In the genomic region with DNA sequence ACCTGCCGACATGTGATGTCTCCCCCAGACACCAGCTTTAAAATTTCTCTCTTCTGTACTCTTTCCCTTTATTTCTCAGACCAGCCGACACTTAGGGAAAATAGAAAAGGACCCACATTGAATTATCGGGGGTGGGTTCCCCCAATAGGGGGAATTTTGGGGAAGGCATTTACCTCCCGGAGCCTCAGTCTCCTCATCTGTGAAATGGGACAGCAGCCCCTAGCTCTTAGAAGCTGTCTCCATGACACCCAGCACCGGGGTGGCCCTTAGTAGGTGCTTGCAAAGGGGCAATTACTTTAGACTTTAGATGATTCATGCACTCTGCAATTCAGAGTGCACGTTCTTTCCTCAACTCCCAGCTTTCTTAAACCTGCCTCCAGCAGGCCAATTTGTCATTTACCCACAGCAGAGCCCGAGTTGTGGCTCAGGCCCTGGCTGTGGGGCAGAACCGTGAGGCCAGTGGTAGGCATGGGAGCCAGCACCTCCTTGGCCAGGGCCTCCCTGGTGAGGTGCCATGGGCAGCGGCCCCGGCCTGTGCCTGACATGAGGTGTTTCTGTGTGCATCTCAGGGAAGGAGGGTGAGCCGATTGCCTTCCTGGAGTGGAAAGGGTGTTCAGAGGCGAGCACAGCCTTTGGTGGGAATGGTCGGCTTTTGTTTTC, we compare ENCODE assay signal across 13 cellular contexts. TPM values are rescaled to one million over a fixed set of nuclear protein-coding genes. Genes with fewer than 3 reads are reported as not detected.
DNase-seq lines count a peak whose midpoint lies in the region; ATAC-seq and TF ChIP-seq lines count a peak whose summit lies in the region.
"Had no signal": no experiment of that assay in that cellular context is flagged by ENCODE, and none has a peak within 500 bp of the region (broad histone marks: within the 10 kb centered on the region; RNA-seq: fewer than 3 reads in every experiment).

No MANE protein-coding gene starts in this region.

- H3K9me3 ChIP-seq in neural progenitor cell (ENCODE audit: low read depth) (no peaks in the 10 kb centered on the region), tibial artery (no peaks in the 10 kb centered on the region)

- H3K4me3 Mint-ChIP-seq in WTC11 (no peak overlapping the region), neural progenitor cell (no peak overlapping the region)
- H3K4me3 Mint-ChIP-seq: activated naive CD8-positive, alpha-beta T cell treated with anti-CD3 and anti-CD28 coated beads, Interleukin-2, amount 10 ng/mL, durations not matched to agents 7 days and 5 days; CD4-positive, CD25-positive, alpha-beta regulatory T cell had no signal

- no peak overlapping the region for H3K9ac ChIP-seq in neural progenitor cell

- DNase-seq in WTC11 (ENCODE audit: low spot score) (no peak), neural progenitor cell (ENCODE audit: low spot score) (no peak), tibial artery (no peak), NCI-H524 (lab: John Stamatoyannopoulos, UW) (no peak), G401 (ENCODE audit: low spot score) (no peak)
- no peak for DNase-seq in stimulated activated CD8-positive, alpha-beta memory T cell treated with anti-CD3 and anti-CD28 coated beads, Interleukin-4, amount 100 ng/mL, for 48 hours
- DNase-seq: activated naive CD8-positive, alpha-beta T cell treated with anti-CD3 and anti-CD28 coated beads, Interleukin-2, amount 10 ng/mL, durations not matched to agents 7 days and 5 days; CD4-positive, CD25-positive, alpha-beta regulatory T cell; NCI-H1417; NCI-H2227 treated with DMSO at 0.1 percent for 48 hours; SW 1271 had no signal

- H3K36me3 Mint-ChIP-seq in WTC11 (peaks cover 80% of the 10 kb centered on the region), neural progenitor cell (peaks cover 45% of the 10 kb centered on the region)
- H3K36me3 Mint-ChIP-seq: activated naive CD8-positive, alpha-beta T cell treated with anti-CD3 and anti-CD28 coated beads, Interleukin-2, amount 10 ng/mL, durations not matched to agents 7 days and 5 days; CD4-positive, CD25-positive, alpha-beta regulatory T cell had no signal

- ATAC-seq in WTC11 (no peak; the same call in 1 of the 2 replicates), esophagus mucosa (peak; percentile 13), GM19463 (IDR thresholded peaks at IDR 0.05; ENCODE audit: unreplicated experiment) (no peak)

- H3K9me3 Mint-ChIP-seq in WTC11 (peaks cover 49% of the 10 kb centered on the region), neural progenitor cell (peaks cover under 1% of the 10 kb centered on the region)
- H3K9me3 Mint-ChIP-seq: activated naive CD8-positive, alpha-beta T cell treated with anti-CD3 and anti-CD28 coated beads, Interleukin-2, amount 10 ng/mL, durations not matched to agents 7 days and 5 days had no signal

- no peaks in the 10 kb centered on the region for H3F3A ChIP-seq in neural progenitor cell (ENCODE audit: low read depth)

- POLR2A ChIA-PET in WTC11 (lab: Charles Lee), result no interaction called here

- H3K27ac Mint-ChIP-seq in WTC11 (peak overlapping the region; percentile 95), neural progenitor cell (peak overlapping the region; percentile 98)
- H3K27ac Mint-ChIP-seq: activated naive CD8-positive, alpha-beta T cell treated with anti-CD3 and anti-CD28 coated beads, Interleukin-2, amount 10 ng/mL, durations not matched to agents 7 days and 5 days; CD4-positive, CD25-positive, alpha-beta regulatory T cell had no signal

- peaks cover 34% of the 10 kb centered on the region for H3K4me1 Mint-ChIP-seq in WTC11
- H3K4me1 Mint-ChIP-seq in neural progenitor cell, result peaks cover 35% of the 10 kb centered on the region
- H3K4me1 Mint-ChIP-seq: activated naive CD8-positive, alpha-beta T cell treated with anti-CD3 and anti-CD28 coated beads, Interleukin-2, amount 10 ng/mL, durations not matched to agents 7 days and 5 days; CD4-positive, CD25-positive, alpha-beta regulatory T cell had no signal

- no peak overlapping the region for H2AFZ ChIP-seq in neural progenitor cell (replicated peaks)

- peaks cover under 1% of the 10 kb centered on the region for H3K36me3 ChIP-seq in neural progenitor cell
- H3K36me3 ChIP-seq in tibial artery, result peaks cover 0 to 13% (median 13%) of the 10 kb centered on the region in 3 donors

- intact Hi-C loops in tibial artery (cut with DNase I; ENCODE audit: low total_unique reads), result no loop called here

- TF ChIP-seq CTCF in WTC11 (IDR thresholded peaks at IDR 0.05) (no peak), neural progenitor cell (IDR thresholded peaks at IDR 0.05) (no peak), tibial artery (IDR thresholded peaks at IDR 0.05) (no peak)

- CTCF ChIA-PET in WTC11 (lab: Charles Lee), result interaction anchor here (0.5 to 4.0 kb wide), 3 partner anchors 15 to 49 kb away, joined by 3 to 33 read pairs (median 5); no protein-coding TSS in a partner anchor

- H3K27me3 ChIP-seq in neural progenitor cell (no peaks in the 10 kb centered on the region), tibial artery (no peaks in the 10 kb centered on the region)

- H3K4me2 ChIP-seq in neural progenitor cell, result peak overlapping the region; percentile 26

- peaks cover 13% of the 10 kb centered on the region for H3K4me1 ChIP-seq in neural progenitor cell
- H3K4me1 ChIP-seq in tibial artery, result peaks cover 0 to 36% (median 26%) of the 10 kb centered on the region in 4 donors

- H3K27me3 Mint-ChIP-seq in WTC11 (ENCODE audit: low read depth) (no peaks in the 10 kb centered on the region), neural progenitor cell (ENCODE audit: insufficient read depth, low read depth) (no peaks in the 10 kb centered on the region)

- H4K20me1 ChIP-seq in neural progenitor cell (ENCODE audit: low read depth), result peaks cover 38% of the 10 kb centered on the region

- in situ Hi-C loops in G401 (cut with HindIII; ENCODE audit: low sequenced_read_pairs), result no loop called here

- no peaks in the 10 kb centered on the region for H3K79me2 ChIP-seq in neural progenitor cell (ENCODE audit: low read depth)

- H3K4me3 ChIP-seq in neural progenitor cell (no peak overlapping the region), tibial artery (no peak overlapping the region)

- no peak overlapping the region for H3K27ac ChIP-seq in neural progenitor cell
- H3K27ac ChIP-seq in tibial artery, result peak overlapping the region; percentile 65 to 77

TF ChIP-seq in WTC11, 78 proteins besides CTCF, POLR2A, EP300 and RAD21:
- TF ChIP-seq, protein P1, sequence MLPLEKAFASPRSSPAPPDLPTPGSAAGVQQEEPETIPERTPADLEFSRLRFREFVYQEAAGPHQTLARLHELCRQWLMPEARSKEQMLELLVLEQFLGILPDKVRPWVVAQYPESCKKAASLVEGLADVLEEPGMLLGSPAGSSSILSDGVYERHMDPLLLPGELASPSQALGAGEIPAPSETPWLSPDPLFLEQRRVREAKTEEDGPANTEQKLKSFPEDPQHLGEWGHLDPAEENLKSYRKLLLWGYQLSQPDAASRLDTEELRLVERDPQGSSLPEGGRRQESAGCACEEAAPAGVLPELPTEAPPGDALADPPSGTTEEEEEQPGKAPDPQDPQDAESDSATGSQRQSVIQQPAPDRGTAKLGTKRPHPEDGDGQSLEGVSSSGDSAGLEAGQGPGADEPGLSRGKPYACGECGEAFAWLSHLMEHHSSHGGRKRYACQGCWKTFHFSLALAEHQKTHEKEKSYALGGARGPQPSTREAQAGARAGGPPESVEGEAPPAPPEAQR (CRISPR knock-in tag; IDR thresholded peaks at IDR 0.05), result 0 out of 2 replicates have a peak, but pooled peaks have one; percentile 30
- TF ChIP-seq GTF2I (CRISPR knock-in tag; conservative IDR thresholded peaks at IDR 0.05) (0 out of 2 replicates have a peak, but pooled peaks have one; percentile 48), ZNF263 (CRISPR knock-in tag; IDR thresholded peaks at IDR 0.05; ENCODE audit: low read depth) (no peak), TEAD4 (CRISPR knock-in tag; IDR thresholded peaks at IDR 0.05) (no peak)

RNA-seq across cellular contexts. Expression of a gene that starts 51.7 kb away (rescaled TPM):
- total RNA-seq in WTC11 (2021) (52.2 to 64.1 TPM (median 57.4 TPM) in 3 replicates), esophagus mucosa (16.5 TPM), neural progenitor cell (ENCODE audit: low replicate concordance) (27.3 and 46.3 TPM in 2 replicates)
- 6.2 and 17.7 TPM in 2 replicates for total RNA-seq in G401 (2014; rRNA removed; shearing (Covaris generic))
